In the genomic region with DNA sequence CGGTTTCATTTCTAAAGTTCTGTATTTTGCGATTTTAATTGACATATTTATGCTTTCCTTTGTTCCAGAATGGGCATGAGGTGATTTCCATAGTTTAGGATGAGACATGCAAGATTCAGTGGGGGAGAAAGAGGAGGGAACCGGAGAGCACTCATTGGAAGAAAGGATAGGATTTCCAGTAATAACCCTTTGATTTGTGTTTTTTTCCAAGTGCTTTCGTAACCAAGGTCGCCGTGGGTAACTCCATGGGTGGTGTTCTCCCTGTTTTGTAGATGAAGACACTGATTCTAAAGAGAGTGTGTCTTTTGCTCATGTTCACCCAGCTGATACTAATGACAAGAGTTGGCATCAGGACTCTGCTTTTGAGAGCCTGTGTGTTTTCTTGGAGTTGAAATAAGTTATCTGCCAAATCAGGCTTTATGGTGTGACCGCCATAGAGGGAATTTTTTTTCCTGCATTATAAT, we compare ENCODE assay signal across 10 cellular contexts.
A peak's percentile ranks its signal among the peaks of the same experiment; 100 is the strongest.
DNase-seq lines count a peak whose midpoint lies in the region; ATAC-seq and TF ChIP-seq lines count a peak whose summit lies in the region.
"Had no signal": no experiment of that assay in that cellular context is flagged by ENCODE, and none has a peak within 500 bp of the region (broad histone marks: within the 10 kb centered on the region; RNA-seq: fewer than 3 reads in every experiment).

No MANE protein-coding gene starts in this region.

- H3K9me3 Mint-ChIP-seq in activated naive CD4-positive, alpha-beta T cell treated with anti-CD3 and anti-CD28 coated beads, Interleukin-2, amount 50 U/mL, for 24 hours = no peaks in the 10 kb centered on the region
- H3K9me3 Mint-ChIP-seq in memory B cell = peaks cover 1% of the 10 kb centered on the region
- peaks cover 10% of the 10 kb centered on the region for H3K9me3 Mint-ChIP-seq in activated CD4-positive, alpha-beta T cell treated with anti-CD3 and anti-CD28 coated beads, Interleukin-2, amount 10 ng/mL, durations not matched to agents 7 days and 5 days
- H3K9me3 Mint-ChIP-seq in activated naive CD4-positive, alpha-beta T cell treated with anti-CD3 and anti-CD28 coated beads, Interleukin-2, amount 50 U/mL, for 72 hours = peaks cover 5 to 15% of the 10 kb centered on the region in 2 donors

- CTCF ChIA-PET in activated CD4-positive, alpha-beta T cell treated with anti-CD3 and anti-CD28 coated beads, Interleukin-2, amount 10 ng/mL, durations not matched to agents 7 days and 5 days (lab: Charles Lee) = interaction anchor here (0.6 to 2.6 kb wide), 4 partner anchors 9 to 37 kb away, joined by 3 to 11 read pairs (median 4); no protein-coding TSS in a partner anchor

- H3K27me3 ChIP-seq in upper lobe of left lung = no peaks in the 10 kb centered on the region

- peak overlapping the region; percentile 67 to 86 (median 74) for H3K27ac ChIP-seq in upper lobe of left lung
- H3K27ac ChIP-seq: C4-2B had no signal

- H3K27ac Mint-ChIP-seq in activated naive CD4-positive, alpha-beta T cell treated with anti-CD3 and anti-CD28 coated beads, Interleukin-2, amount 50 U/mL, for 24 hours = peak overlapping the region; percentile 99
- H3K27ac Mint-ChIP-seq in memory B cell = peak overlapping the region; percentile 35
- H3K27ac Mint-ChIP-seq in activated CD4-positive, alpha-beta T cell treated with anti-CD3 and anti-CD28 coated beads, Interleukin-2, amount 10 ng/mL, durations not matched to agents 7 days and 5 days = no peak overlapping the region
- peak overlapping the region in 1 of 2 donors; percentile 91 for H3K27ac Mint-ChIP-seq in activated naive CD4-positive, alpha-beta T cell treated with anti-CD3 and anti-CD28 coated beads, Interleukin-2, amount 50 U/mL, for 72 hours

- H3K4me1 Mint-ChIP-seq in activated naive CD4-positive, alpha-beta T cell treated with anti-CD3 and anti-CD28 coated beads, Interleukin-2, amount 50 U/mL, for 24 hours = peaks cover 92% of the 10 kb centered on the region
- H3K4me1 Mint-ChIP-seq in memory B cell = peaks cover 17% of the 10 kb centered on the region
- peaks cover 73% of the 10 kb centered on the region for H3K4me1 Mint-ChIP-seq in activated CD4-positive, alpha-beta T cell treated with anti-CD3 and anti-CD28 coated beads, Interleukin-2, amount 10 ng/mL, durations not matched to agents 7 days and 5 days

- no peak for DNase-seq in activated naive CD4-positive, alpha-beta T cell treated with Interleukin-2 at 50 U/mL for 16 hours
- DNase-seq in astrocyte of the spinal cord (ENCODE audit: low read depth, low spot score) = peak; percentile 81
- no peak for DNase-seq in memory B cell (ENCODE audit: low spot score in 2 of 2)
- DNase-seq in upper lobe of left lung = no peak
- no peak for DNase-seq in NCI-H1048 (lab: John Stamatoyannopoulos, UW)
- DNase-seq in activated CD4-positive, alpha-beta T cell treated with anti-CD3 and anti-CD28 coated beads, Interleukin-2, amount 10 ng/mL, durations not matched to agents 7 days and 5 days = no peak
- DNase-seq in activated naive CD4-positive, alpha-beta T cell treated with anti-CD3 and anti-CD28 coated beads, Interleukin-2, amount 50 U/mL, for 72 hours (ENCODE audit: low spot score in 2 of 2) = no peak
- DNase-seq: OCI-M1 had no signal

- no peak overlapping the region for H3K4me3 Mint-ChIP-seq in activated naive CD4-positive, alpha-beta T cell treated with anti-CD3 and anti-CD28 coated beads, Interleukin-2, amount 50 U/mL, for 24 hours
- no peak overlapping the region for H3K4me3 Mint-ChIP-seq in memory B cell
- no peak overlapping the region for H3K4me3 Mint-ChIP-seq in activated CD4-positive, alpha-beta T cell treated with anti-CD3 and anti-CD28 coated beads, Interleukin-2, amount 10 ng/mL, durations not matched to agents 7 days and 5 days

- in situ Hi-C loops in astrocyte of the spinal cord (cut with HindIII; ENCODE audit: low sequenced_read_pairs) = no loop called here

- H3K36me3 Mint-ChIP-seq in activated naive CD4-positive, alpha-beta T cell treated with anti-CD3 and anti-CD28 coated beads, Interleukin-2, amount 50 U/mL, for 24 hours = peaks cover 19% of the 10 kb centered on the region
- peaks cover 31% of the 10 kb centered on the region for H3K36me3 Mint-ChIP-seq in memory B cell
- peaks cover 72% of the 10 kb centered on the region for H3K36me3 Mint-ChIP-seq in activated CD4-positive, alpha-beta T cell treated with anti-CD3 and anti-CD28 coated beads, Interleukin-2, amount 10 ng/mL, durations not matched to agents 7 days and 5 days (ENCODE audit: low read depth)
- peaks cover 37 to 71% of the 10 kb centered on the region in 2 donors for H3K36me3 Mint-ChIP-seq in activated naive CD4-positive, alpha-beta T cell treated with anti-CD3 and anti-CD28 coated beads, Interleukin-2, amount 50 U/mL, for 72 hours

- no peak for TF ChIP-seq POLR2A in upper lobe of left lung (IDR thresholded peaks at IDR 0.05)

- peak in 1 of 4 donors; percentile 12 for TF ChIP-seq EP300 in upper lobe of left lung (IDR thresholded peaks at IDR 0.05)

- POLR2A ChIA-PET in activated CD4-positive, alpha-beta T cell treated with anti-CD3 and anti-CD28 coated beads, Interleukin-2, amount 10 ng/mL, durations not matched to agents 7 days and 5 days (lab: Charles Lee) = no interaction called here

- no peak for TF ChIP-seq CTCF in astrocyte of the spinal cord (IDR thresholded peaks at IDR 0.05; ENCODE audit: low read depth, low read length)
- TF ChIP-seq CTCF in upper lobe of left lung (IDR thresholded peaks at IDR 0.05) = no peak

- H3K9me3 ChIP-seq in upper lobe of left lung = no peaks in the 10 kb centered on the region

- 74 to 78% methylated on average over 7 of the region's 7 CpGs for WGBS in upper lobe of left lung, 2 donors

- H3K27me3 Mint-ChIP-seq in activated naive CD4-positive, alpha-beta T cell treated with anti-CD3 and anti-CD28 coated beads, Interleukin-2, amount 50 U/mL, for 24 hours = no peaks in the 10 kb centered on the region
- H3K27me3 Mint-ChIP-seq in memory B cell = no peaks in the 10 kb centered on the region
- H3K27me3 Mint-ChIP-seq in activated CD4-positive, alpha-beta T cell treated with anti-CD3 and anti-CD28 coated beads, Interleukin-2, amount 10 ng/mL, durations not matched to agents 7 days and 5 days = peaks cover 16% of the 10 kb centered on the region

- ATAC-seq in memory B cell (ENCODE audit: low read depth) = no peak
- peak in 1 of 2 donors; percentile 66 for ATAC-seq in upper lobe of left lung (ENCODE audit: low FRiP score in 2 of 2)
- ATAC-seq in activated naive CD4-positive, alpha-beta T cell treated with anti-CD3 and anti-CD28 coated beads, Interleukin-2, amount 50 U/mL, for 72 hours = no peak

- H3K4me1 ChIP-seq in upper lobe of left lung = peaks cover 49 to 56% (median 53%) of the 10 kb centered on the region in 4 donors

- H3K4me3 ChIP-seq in astrocyte of the spinal cord (ENCODE audit: low read depth, low read length) = no peak overlapping the region
- H3K4me3 ChIP-seq in upper lobe of left lung = no peak overlapping the region

- no peaks in the 10 kb centered on the region for H3K36me3 ChIP-seq in upper lobe of left lung
